ENCODE assay signal across 18 cellular contexts in the genomic region with DNA sequence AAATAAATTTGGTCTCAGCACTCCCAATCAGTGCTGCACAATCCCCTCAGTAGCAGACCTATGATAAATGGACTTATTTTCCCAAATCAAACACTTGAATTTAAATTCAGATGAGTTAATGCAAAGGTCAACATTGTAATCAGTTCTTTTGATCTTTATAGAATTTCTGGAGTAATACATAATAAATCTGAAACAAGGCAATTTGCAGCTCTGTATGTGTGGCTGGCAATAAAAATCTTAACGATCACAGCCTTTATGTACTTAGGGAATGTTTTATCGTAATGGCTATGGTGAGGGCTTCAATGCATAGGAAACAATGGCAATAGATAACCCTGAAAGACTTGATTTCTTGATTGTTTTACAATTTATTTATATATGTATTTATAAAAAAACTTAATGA.
"Had no signal": no experiment of that assay in that cellular context is flagged by ENCODE, and none has a peak within 500 bp of the region (broad histone marks: within the 10 kb centered on the region; RNA-seq: fewer than 3 reads in every experiment).

No MANE protein-coding gene starts in this region.

- H3K9me3 ChIP-seq: ovary, right lobe of liver, stomach had no signal

- ATAC-seq: activated CD8-positive, alpha-beta T cell treated with anti-CD3 and anti-CD28 coated beads for 36 hours; body of pancreas; effector memory CD8-positive, alpha-beta T cell; naive thymus-derived CD4-positive, alpha-beta T cell; right lobe of liver; stimulated activated effector memory CD8-positive, alpha-beta T cell treated with anti-CD3 and anti-CD28 coated beads, Interleukin-12 subunit alpha, Interleukin-12 subunit beta, amount 100 ng/mL, for 72 hours had no signal

- H3K9me3 Mint-ChIP-seq: activated B cell treated with CpG ODN at 0.5 μM for 24 hours; activated CD4-positive, alpha-beta T cell treated with anti-CD3 and anti-CD28 coated beads, Interleukin-2, amount 10 ng/mL, durations not matched to agents 24 days and 14 days; activated CD8-positive, alpha-beta T cell treated with anti-CD3 and anti-CD28 coated beads for 36 hours; activated T-cell treated with anti-CD3 and anti-CD28 coated beads, Interleukin-2, amount 50 U/mL, for 24 hours; activated T-helper 2 cell treated with anti-CD3 and anti-CD28 coated beads, Interferon-gamma antibody, Interleukin-2, Interleukin-4, amounts not matched to agents 10 μg/mL and 5 μg/mL and 100 μg/mL, durations not matched to agents 14 hours and 24 hours and 36 hours; effector memory CD8-positive, alpha-beta T cell; memory B cell; naive thymus-derived CD4-positive, alpha-beta T cell; neural progenitor cell; stimulated activated effector memory CD8-positive, alpha-beta T cell treated with anti-CD3 and anti-CD28 coated beads, Interleukin-12 subunit alpha, Interleukin-12 subunit beta, amount 100 ng/mL, for 72 hours; type B pancreatic cell had no signal

- H3K4me3 Mint-ChIP-seq: activated B cell treated with CpG ODN at 0.5 μM for 24 hours; activated CD4-positive, alpha-beta T cell treated with anti-CD3 and anti-CD28 coated beads, Interleukin-2, amount 10 ng/mL, durations not matched to agents 24 days and 14 days; activated CD8-positive, alpha-beta T cell treated with anti-CD3 and anti-CD28 coated beads for 36 hours; activated T-cell treated with anti-CD3 and anti-CD28 coated beads, Interleukin-2, amount 50 U/mL, for 24 hours; effector memory CD8-positive, alpha-beta T cell; memory B cell; naive thymus-derived CD4-positive, alpha-beta T cell; neural progenitor cell; stimulated activated effector memory CD8-positive, alpha-beta T cell treated with anti-CD3 and anti-CD28 coated beads, Interleukin-12 subunit alpha, Interleukin-12 subunit beta, amount 100 ng/mL, for 72 hours; type B pancreatic cell had no signal

- H3K27me3 ChIP-seq: body of pancreas, neural progenitor cell, ovary, right lobe of liver, stomach had no signal

- H3K36me3 Mint-ChIP-seq: stimulated activated effector memory CD8-positive, alpha-beta T cell treated with anti-CD3 and anti-CD28 coated beads, Interleukin-12 subunit alpha, Interleukin-12 subunit beta, amount 100 ng/mL, for 72 hours; type B pancreatic cell had no signal

- H3K36me3 ChIP-seq: neural progenitor cell, ovary, right lobe of liver, stomach had no signal

- H3K27me3 Mint-ChIP-seq: activated B cell treated with CpG ODN at 0.5 μM for 24 hours; activated CD4-positive, alpha-beta T cell treated with anti-CD3 and anti-CD28 coated beads, Interleukin-2, amount 10 ng/mL, durations not matched to agents 24 days and 14 days; activated CD8-positive, alpha-beta T cell treated with anti-CD3 and anti-CD28 coated beads for 36 hours; activated T-cell treated with anti-CD3 and anti-CD28 coated beads, Interleukin-2, amount 50 U/mL, for 24 hours; effector memory CD8-positive, alpha-beta T cell; memory B cell; naive thymus-derived CD4-positive, alpha-beta T cell; type B pancreatic cell had no signal

- H3K4me3 ChIP-seq: body of pancreas, neural progenitor cell, ovary, right lobe of liver, smooth muscle cell, stomach had no signal

- H3K27ac ChIP-seq: body of pancreas, neural progenitor cell, ovary, right lobe of liver, stomach had no signal

- H3K27ac Mint-ChIP-seq: activated B cell treated with CpG ODN at 0.5 μM for 24 hours; activated CD4-positive, alpha-beta T cell treated with anti-CD3 and anti-CD28 coated beads, Interleukin-2, amount 10 ng/mL, durations not matched to agents 24 days and 14 days; activated CD8-positive, alpha-beta T cell treated with anti-CD3 and anti-CD28 coated beads for 36 hours; activated T-cell treated with anti-CD3 and anti-CD28 coated beads, Interleukin-2, amount 50 U/mL, for 24 hours; activated T-helper 2 cell treated with anti-CD3 and anti-CD28 coated beads, Interferon-gamma antibody, Interleukin-2, Interleukin-4, amounts not matched to agents 10 μg/mL and 5 μg/mL and 100 μg/mL, durations not matched to agents 14 hours and 24 hours and 36 hours; effector memory CD8-positive, alpha-beta T cell; memory B cell; naive thymus-derived CD4-positive, alpha-beta T cell; neural progenitor cell; stimulated activated effector memory CD8-positive, alpha-beta T cell treated with anti-CD3 and anti-CD28 coated beads, Interleukin-12 subunit alpha, Interleukin-12 subunit beta, amount 100 ng/mL, for 72 hours; type B pancreatic cell had no signal

- H3K4me1 ChIP-seq: neural progenitor cell, stomach had no signal

- H3K4me1 Mint-ChIP-seq: activated CD4-positive, alpha-beta T cell treated with anti-CD3 and anti-CD28 coated beads, Interleukin-2, amount 10 ng/mL, durations not matched to agents 24 days and 14 days; naive thymus-derived CD4-positive, alpha-beta T cell; neural progenitor cell; stimulated activated effector memory CD8-positive, alpha-beta T cell treated with anti-CD3 and anti-CD28 coated beads, Interleukin-12 subunit alpha, Interleukin-12 subunit beta, amount 100 ng/mL, for 72 hours had no signal

- DNase-seq: activated B cell treated with CpG ODN at 0.5 μM for 24 hours; activated CD4-positive, alpha-beta T cell treated with anti-CD3 and anti-CD28 coated beads, Interleukin-2, amount 10 ng/mL, durations not matched to agents 24 days and 14 days; activated CD8-positive, alpha-beta T cell treated with anti-CD3 and anti-CD28 coated beads for 36 hours; activated naive CD4-positive, alpha-beta T cell treated with Interleukin-2 at 50 U/mL for 16 hours; activated T-cell treated with anti-CD3 and anti-CD28 coated beads, Interleukin-2, amount 50 U/mL, for 24 hours; body of pancreas; effector memory CD8-positive, alpha-beta T cell; naive thymus-derived CD4-positive, alpha-beta T cell; ovary; right lobe of liver; stimulated activated CD4-positive, alpha-beta T cell treated with anti-CD3 and anti-CD28 coated beads, Interleukin-4, amount 100 ng/mL, for 1 hour; stomach had no signal
